Comparison of ENCODE assay signal across 9 cellular contexts in the genomic region with DNA sequence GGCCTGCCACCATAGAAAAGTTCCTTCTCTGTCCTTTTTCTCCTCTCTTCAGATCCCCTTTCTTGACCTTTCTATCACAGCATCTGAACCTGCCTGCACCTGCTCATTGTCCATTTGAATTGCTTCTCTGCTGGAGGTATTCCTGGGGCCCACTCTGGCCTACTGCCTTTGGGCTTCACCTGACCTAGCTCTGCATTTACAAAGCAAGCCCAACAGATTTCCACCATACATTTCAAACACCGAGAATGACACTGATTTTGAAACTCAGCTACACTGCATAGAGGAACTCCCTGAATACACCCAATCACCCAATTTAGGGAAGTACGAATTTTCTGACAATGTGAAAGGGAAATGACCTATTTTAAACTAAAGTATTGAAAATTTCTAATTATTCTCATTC.
DNase-seq lines count a peak whose midpoint lies in the region; ATAC-seq and TF ChIP-seq lines count a peak whose summit lies in the region.
"Had no signal": no experiment of that assay in that cellular context is flagged by ENCODE, and none has a peak within 500 bp of the region (broad histone marks: within the 10 kb centered on the region; RNA-seq: fewer than 3 reads in every experiment).

No MANE protein-coding gene starts in this region.

- CTCF ChIA-PET in GM10248 (lab: Yijun Ruan, JAX) = interaction anchor here (1.3 kb wide), 1 partner anchor 37 kb away, joined by 3 read pairs; no protein-coding TSS in a partner anchor
- CTCF ChIA-PET in activated B cell treated with CpG ODN at 0.5 μM for 24 hours (lab: Charles Lee) = no interaction called here

- intact Hi-C loops in activated B cell treated with CpG ODN at 0.5 μM for 24 hours (cut with micrococcal nuclease) = no loop called here
- intact Hi-C loops in thyroid gland (cut with DNase I) = no loop called here

- H3K9me3 Mint-ChIP-seq in activated B cell treated with CpG ODN at 0.5 μM for 24 hours = peaks cover 11% of the 10 kb centered on the region

- H3K4me1 Mint-ChIP-seq in activated B cell treated with CpG ODN at 0.5 μM for 24 hours = peaks cover 20% of the 10 kb centered on the region

- DNase-seq in GM10248 (ENCODE audit: extremely low spot score) = peak; percentile 41
- no peak for DNase-seq in activated B cell treated with CpG ODN at 0.5 μM for 24 hours
- DNase-seq in SHP77 (lab: John Stamatoyannopoulos, UW) = no peak
- DNase-seq in stimulated activated naive CD8-positive, alpha-beta T cell treated with anti-CD3 and anti-CD28 coated beads, Interleukin-15, Interleukin-2, amounts not matched to agents 100 U/mL and 50 U/mL, for 24 hours = no peak
- DNase-seq in thyroid gland = no peak
- DNase-seq in NCI-H2227 treated with DMSO at 0.1 percent for 48 hours (lab: John Stamatoyannopoulos, UW) = no peak
- DNase-seq: CD4-positive, CD25-positive, alpha-beta regulatory T cell had no signal

- no peak overlapping the region for H3K27ac ChIP-seq in thyroid gland

- H3K27me3 ChIP-seq in thyroid gland = no peaks in the 10 kb centered on the region

- ATAC-seq in GM21367 (IDR thresholded peaks at IDR 0.05; ENCODE audit: unreplicated experiment) (peak; percentile 85), HG03108 (IDR thresholded peaks at IDR 0.05; ENCODE audit: unreplicated experiment) (peak; percentile 62), activated B cell treated with CpG ODN at 0.5 μM for 24 hours (ENCODE audit: low read depth) (peak; percentile 56)
- no peak for ATAC-seq in stimulated activated naive CD8-positive, alpha-beta T cell treated with anti-CD3 and anti-CD28 coated beads, Interleukin-15, Interleukin-2, amounts not matched to agents 100 U/mL and 50 U/mL, for 24 hours

- TF ChIP-seq CTCF in GM10248 (IDR thresholded peaks at IDR 0.05; ENCODE audit: control extremely low read depth, extremely low read depth, low read depth, missing control alignments) = no peak
- no peak for TF ChIP-seq CTCF in activated B cell treated with CpG ODN at 0.5 μM for 24 hours (IDR thresholded peaks at IDR 0.05)
- TF ChIP-seq CTCF in thyroid gland (IDR thresholded peaks at IDR 0.05) = no peak

- no peak for TF ChIP-seq POLR2A in thyroid gland (IDR thresholded peaks at IDR 0.05)

- no peak overlapping the region for H3K4me3 ChIP-seq in thyroid gland (replicated peaks in 1 of 3)

- no peaks in the 10 kb centered on the region for H3K27me3 Mint-ChIP-seq in activated B cell treated with CpG ODN at 0.5 μM for 24 hours
- H3K27me3 Mint-ChIP-seq: CD4-positive, CD25-positive, alpha-beta regulatory T cell had no signal

- WGBS in thyroid gland, 2 donors = 76 to 78% methylated on average over 2 of the region's 2 CpGs

- peak overlapping the region; percentile 72 for H3K27ac Mint-ChIP-seq in activated B cell treated with CpG ODN at 0.5 μM for 24 hours

- no peaks in the 10 kb centered on the region for H3K36me3 Mint-ChIP-seq in activated B cell treated with CpG ODN at 0.5 μM for 24 hours (ENCODE audit: low read depth)
- H3K36me3 Mint-ChIP-seq: CD4-positive, CD25-positive, alpha-beta regulatory T cell had no signal

- peak overlapping the region; percentile 44 for H3K4me3 Mint-ChIP-seq in activated B cell treated with CpG ODN at 0.5 μM for 24 hours
- H3K4me3 Mint-ChIP-seq: CD4-positive, CD25-positive, alpha-beta regulatory T cell had no signal

- no peaks in the 10 kb centered on the region for H3K36me3 ChIP-seq in thyroid gland

- peaks cover 0 to 2% of the 10 kb centered on the region in 2 donors for H3K4me1 ChIP-seq in thyroid gland

- POLR2A ChIA-PET in GM10248 (lab: Yijun Ruan, JAX) (no interaction called here), activated B cell treated with CpG ODN at 0.5 μM for 24 hours (lab: Charles Lee) (no interaction called here)

- no peaks in the 10 kb centered on the region for H3K9me3 ChIP-seq in thyroid gland
